17 cellular contexts compared by ENCODE assay signal in genomic region chr1:193259619-193260018, GRCh38.
A peak's percentile ranks its signal among the peaks of the same experiment; 100 is the strongest.
DNase-seq lines count a peak whose midpoint lies in the region; ATAC-seq, FAIRE-seq and TF ChIP-seq lines count a peak whose summit lies in the region.
"Had no signal": no experiment of that assay in that cellular context is flagged by ENCODE, and none has a peak within 500 bp of the region (broad histone marks: within the 10 kb centered on the region; RNA-seq: fewer than 3 reads in every experiment).

No MANE protein-coding gene starts in this region.

- no CpG with 5 or more reads among the region's 3 CpGs for WGBS in IMR-90 (ENCODE audit: extremely low coverage in 2 of 2, insufficient read length in 1 of 2), 2 experiments
- WGBS in small intestine, 3 donors: 61 to 77% (median 76%) methylated on average over 3 of the region's 3 CpGs

- no peak overlapping the region for H2BK15ac ChIP-seq in IMR-90 (ENCODE audit: low read depth, low read length)

- TF ChIP-seq POLR2A in IMR-90 (IDR thresholded peaks at IDR 0.05; ENCODE audit: low read depth, low read length): no peak

- H3K9me1 ChIP-seq in IMR-90 (ENCODE audit: insufficient read depth, low read length): peaks cover 4% of the 10 kb centered on the region

- H4K91ac ChIP-seq in IMR-90 (ENCODE audit: insufficient read depth, low read depth, low read length): no peak overlapping the region

- H3K18ac ChIP-seq in IMR-90 (ENCODE audit: low read depth, low read length): no peak overlapping the region

- no peaks in the 10 kb centered on the region for H4K20me1 ChIP-seq in IMR-90 (ENCODE audit: insufficient read depth, low read length)
- H4K20me1 ChIP-seq: BLaER1 had no signal

- H3K4me3 ChIP-seq in IMR-90 (ENCODE audit: insufficient read depth, low read depth, low read length) (no peak overlapping the region), small intestine (ENCODE audit: low read depth in 1 of 2, low read length in 2 of 2) (no peak overlapping the region)
- H3K4me3 ChIP-seq: BLaER1 had no signal

- POLR2A ChIA-PET in IMR-90 (lab: Charles Lee; ENCODE audit: unreplicated experiment): no interaction called here

- H3K79me1 ChIP-seq in IMR-90 (ENCODE audit: low read depth in 1 of 2, low read length in 2 of 2): peaks cover 3 to 6% of the 10 kb centered on the region in 2 experiments; a peak in 1 of 4 replicates

- no peak overlapping the region for H3K9ac ChIP-seq in IMR-90 (ENCODE audit: low read depth, low read length)
- H3K9ac ChIP-seq: BLaER1 had no signal

- CTCF ChIA-PET in IMR-90 (lab: Yijun Ruan, JAX): no interaction called here

- H2BK20ac ChIP-seq in IMR-90 (ENCODE audit: low read depth, low read length): no peak overlapping the region

- H3K27me3 ChIP-seq in IMR-90 (ENCODE audit: control insufficient read depth, insufficient read depth, low read length): no peaks in the 10 kb centered on the region
- H3K27me3 ChIP-seq in small intestine (ENCODE audit: control insufficient read depth in 2 of 2, insufficient read depth in 2 of 2, low read length in 2 of 2): no peaks in the 10 kb centered on the region
- H3K27me3 ChIP-seq: BLaER1 had no signal

- intact Hi-C loops in IMR-90 (cut with micrococcal nuclease): loop anchor here (5.0 kb wide), 2 partner anchors 37 to 78 kb away; no protein-coding TSS in a partner anchor
- intact Hi-C loops in left colon (cut with DNase I, micrococcal nuclease): no loop called here

- no peak for TF ChIP-seq CTCF in IMR-90 (conservative IDR thresholded peaks at IDR 0.05; ENCODE audit: low read depth, low read length)

- DNase-seq in NCI-H748 (lab: John Stamatoyannopoulos, UW; ENCODE audit: unreplicated experiment) (peak; percentile 45), NCI-H748 treated with DMSO at 0.1 percent for 48 hours (lab: John Stamatoyannopoulos, UW) (no peak), IMR-90 (no peak), left colon (no peak), small intestine (peak; percentile 63), HTR-8/SVneo (ENCODE audit: insufficient read length, low spot score) (no peak), NCI-H510A (lab: John Stamatoyannopoulos, UW) (no peak)
- DNase-seq in NK-92 treated with Interleukin-12 subunit alpha and Interleukin-12 subunit beta, amount 100 ng/mL, for 24 hours (lab: John Stamatoyannopoulos, UW): no peak
- DNase-seq: 8988T; AML-193; Calu3; CD4-positive, CD25-positive, alpha-beta regulatory T cell; DMS 273 treated with DMSO at 0.1 percent for 48 hours; GF-D8; HCEC 1CT; HFFc6 had no signal

- H3K27ac ChIP-seq in IMR-90 (ENCODE audit: insufficient read depth, low read length): no peak overlapping the region
- H3K27ac ChIP-seq in small intestine (ENCODE audit: low read depth in 1 of 2, low read length in 1 of 2): no peak overlapping the region
- H3K27ac ChIP-seq: BLaER1 had no signal

- in situ Hi-C loops in IMR-90 (cut with MboI; ENCODE audit: low sequenced_read_pairs): no loop called here

- H3K4me1 ChIP-seq in IMR-90 (ENCODE audit: control insufficient read depth, insufficient read depth, low read length): peaks cover 3% of the 10 kb centered on the region
- H3K4me1 ChIP-seq in small intestine (ENCODE audit: control insufficient read depth in 2 of 2, insufficient read depth in 1 of 2, low read depth in 1 of 2, low read length in 1 of 2): peaks cover 0 to 4% of the 10 kb centered on the region in 2 donors
- H3K4me1 ChIP-seq: BLaER1 had no signal

- H4K5ac ChIP-seq in IMR-90 (ENCODE audit: low read depth, low read length): no peak overlapping the region

- H3K56ac ChIP-seq in IMR-90 (ENCODE audit: extremely low read depth, insufficient read depth, low read length): no peak overlapping the region

- no peak overlapping the region for H2BK120ac ChIP-seq in IMR-90 (ENCODE audit: low read depth, low read length)

- no peak overlapping the region for H3K4ac ChIP-seq in IMR-90 (ENCODE audit: low read depth, low read length)

- H2AK5ac ChIP-seq in IMR-90 (ENCODE audit: low read depth, low read length): no peak overlapping the region

- H2AFZ ChIP-seq in IMR-90 (replicated peaks; ENCODE audit: low read length, poor library complexity): no peak overlapping the region

- no peak overlapping the region for H2AK9ac ChIP-seq in IMR-90 (replicated peaks; ENCODE audit: low read depth, low read length, poor library complexity)

- peak overlapping the region; percentile 12 for H2BK5ac ChIP-seq in IMR-90 (ENCODE audit: low read depth, low read length, poor library complexity, severe bottlenecking)

- dilution Hi-C loops in IMR-90 (cut with HindIII; ENCODE audit: low sequenced_read_pairs, unreplicated experiment): no loop called here

- peaks cover 5% of the 10 kb centered on the region for H3K36me3 ChIP-seq in IMR-90 (ENCODE audit: control insufficient read depth, insufficient read depth, low read length)
- peaks cover 0 to 3% of the 10 kb centered on the region in 2 donors for H3K36me3 ChIP-seq in small intestine (ENCODE audit: control insufficient read depth in 2 of 2, insufficient read depth in 2 of 2, low read length in 2 of 2)

- no peak overlapping the region for H3K23ac ChIP-seq in IMR-90 (ENCODE audit: low read depth, low read length)

- ATAC-seq in IMR-90 (ENCODE audit: low read depth) (no peak), left colon (peak; percentile 81)

- BruUV-seq in IMR-90 (replicated peaks; lab: Mats Ljungman, UMichigan): no TSS peak

- no peak overlapping the region for H4K8ac ChIP-seq in IMR-90 (ENCODE audit: low read depth in 2 of 2, low read length in 2 of 2)

- no peak overlapping the region for H3K4me2 ChIP-seq in IMR-90 (ENCODE audit: low read depth, low read length)
- H3K4me2 ChIP-seq: BLaER1 had no signal

- TF ChIP-seq RAD21 in IMR-90 (IDR thresholded peaks at IDR 0.05; ENCODE audit: low read length): no peak

- FAIRE-seq in small intestine (lab: Jason Lieb, UNC) (no peak), HTR-8/SVneo (lab: Jason Lieb, UNC) (no peak)

- H3K14ac ChIP-seq in IMR-90 (replicated peaks; ENCODE audit: low read depth, low read length): no peak overlapping the region

- H3K9me3 ChIP-seq in IMR-90 (ENCODE audit: control insufficient read depth, insufficient read depth, low read length) (no peaks in the 10 kb centered on the region), small intestine (ENCODE audit: control insufficient read depth, low read depth) (no peaks in the 10 kb centered on the region)
- H3K9me3 ChIP-seq: BLaER1 had no signal

TF ChIP-seq in IMR-90, 13 proteins besides CTCF, POLR2A, EP300 and RAD21:
- TF ChIP-seq MXI1 (IDR thresholded peaks at IDR 0.05; ENCODE audit: borderline replicate concordance, low read depth, low read length): no peak
- no peak for TF ChIP-seq BHLHE40 (IDR thresholded peaks at IDR 0.05; ENCODE audit: low read depth, low read length)

Comparison
In these comparisons a context has a peak if more than half of its experiments do, and no peak if none do; other contexts are left out.
1. DNase-seq: peak in NCI-H748 (single experiment) and small intestine (single experiment); none in NCI-H748 treated with DMSO at 0.1 percent for 48 hours (single experiment), IMR-90 (single experiment), left colon (0 of 2), HTR-8/SVneo (single experiment), NCI-H510A (single experiment) and NK-92 treated with Interleukin-12 subunit alpha and Interleukin-12 subunit beta, amount 100 ng/mL, for 24 hours (single experiment).